28 cellular contexts compared by ENCODE assay signal in genomic region chr6:109788687-109789086, GRCh38.
"Had no signal": no experiment of that assay in that cellular context is flagged by ENCODE, and none has a peak within 500 bp of the region (broad histone marks: within the 10 kb centered on the region; RNA-seq: fewer than 3 reads in every experiment).

No MANE protein-coding gene starts in this region.

- H3K4me1 Mint-ChIP-seq: stimulated activated naive B cell treated with anti-CD40 and anti-IgM and Interleukin-4, amounts not matched to agents 10 μg/mL and 1 μg/mL and 100 μg/mL, for 72 hours had no signal

- H3K27ac ChIP-seq: body of pancreas, colonic mucosa, epithelial cell of prostate, esophagus squamous epithelium, left lung, lower lobe of right lung, pancreas, prostate gland, stomach, thyroid gland, upper lobe of left lung, vagina had no signal

- H3K27me3 ChIP-seq: body of pancreas, colonic mucosa, esophagus squamous epithelium, left lung, pancreas, stomach, thyroid gland, upper lobe of left lung, vagina had no signal

- H3K9me3 ChIP-seq: body of pancreas, colonic mucosa, esophagus squamous epithelium, left lung, lower lobe of right lung, pancreas, prostate gland, stomach, thyroid gland, upper lobe of left lung, vagina had no signal

- H3K9me3 Mint-ChIP-seq: activated naive CD4-positive, alpha-beta T cell treated with anti-CD3 and anti-CD28 coated beads for 36 hours; naive thymus-derived CD8-positive, alpha-beta T cell; stimulated activated naive B cell treated with anti-CD40 and anti-IgM and Interleukin-4, amounts not matched to agents 10 μg/mL and 1 μg/mL and 100 μg/mL, for 72 hours had no signal

- DNase-seq: activated CD4-positive, alpha-beta T cell treated with anti-CD3 and anti-CD28 coated beads for 4 hours; activated CD4-positive, alpha-beta T cell treated with anti-CD3 and anti-CD28 coated beads, Interleukin-2, amount 50 U/mL, for 4 hours; activated effector memory CD4-positive, alpha-beta T cell treated with anti-CD3 and anti-CD28 coated beads, Interleukin-2, amount 50 U/mL, for 16 hours; activated naive CD4-positive, alpha-beta T cell treated with anti-CD3 and anti-CD28 coated beads for 36 hours; activated naive CD8-positive, alpha-beta T cell treated with anti-CD3 and anti-CD28 coated beads for 36 hours; amniotic stem cell; body of pancreas; colonic mucosa; effector CD8-positive, alpha-beta T cell; esophagus squamous epithelium; left lung; lower lobe of right lung; mesenchymal stem cell; naive thymus-derived CD8-positive, alpha-beta T cell; nucleus accumbens; pancreas; retina; small intestine; stimulated activated CD4-positive, alpha-beta T cell treated with anti-CD3 and anti-CD28 coated beads, Interleukin-2, amount 100 ng/mL, for 24 hours; stimulated activated naive B cell treated with anti-CD40 and anti-IgM and Interleukin-4, amounts not matched to agents 10 μg/mL and 1 μg/mL and 100 μg/mL, for 72 hours; stomach; thyroid gland; upper lobe of left lung had no signal

- H3K4me1 ChIP-seq: colonic mucosa, prostate gland had no signal

- ATAC-seq: body of pancreas; left lung; lower lobe of right lung; naive thymus-derived CD8-positive, alpha-beta T cell; pancreas; sciatic nerve; stimulated activated naive B cell treated with anti-CD40 and anti-IgM and Interleukin-4, amounts not matched to agents 10 μg/mL and 1 μg/mL and 100 μg/mL, for 72 hours had no signal

- H3K27me3 Mint-ChIP-seq: activated naive CD8-positive, alpha-beta T cell treated with anti-CD3 and anti-CD28 coated beads for 36 hours; naive thymus-derived CD8-positive, alpha-beta T cell; stimulated activated naive B cell treated with anti-CD40 and anti-IgM and Interleukin-4, amounts not matched to agents 10 μg/mL and 1 μg/mL and 100 μg/mL, for 72 hours had no signal

- H3K4me3 Mint-ChIP-seq: activated naive CD4-positive, alpha-beta T cell treated with anti-CD3 and anti-CD28 coated beads for 36 hours; activated naive CD8-positive, alpha-beta T cell treated with anti-CD3 and anti-CD28 coated beads for 36 hours; naive thymus-derived CD8-positive, alpha-beta T cell; neural crest cell; stimulated activated naive B cell treated with anti-CD40 and anti-IgM and Interleukin-4, amounts not matched to agents 10 μg/mL and 1 μg/mL and 100 μg/mL, for 72 hours had no signal

- H3K27ac Mint-ChIP-seq: activated naive CD4-positive, alpha-beta T cell treated with anti-CD3 and anti-CD28 coated beads for 36 hours; activated naive CD8-positive, alpha-beta T cell treated with anti-CD3 and anti-CD28 coated beads for 36 hours; stimulated activated naive B cell treated with anti-CD40 and anti-IgM and Interleukin-4, amounts not matched to agents 10 μg/mL and 1 μg/mL and 100 μg/mL, for 72 hours had no signal

- H3K36me3 ChIP-seq: colonic mucosa, pancreas, prostate gland had no signal

- H3K4me3 ChIP-seq: body of pancreas, colonic mucosa, esophagus squamous epithelium, left lung, lower lobe of right lung, pancreas, prostate gland, stomach, thyroid gland, upper lobe of left lung, vagina had no signal
